In genomic region chr22:19576460-19577421, GRCh38 we compare ENCODE assay signal across 8 cellular contexts. TPM values are rescaled to one million over a fixed set of nuclear protein-coding genes. Genes with fewer than 3 reads are reported as not detected.
DNase-seq lines count a peak whose midpoint lies in the region; ATAC-seq and TF ChIP-seq lines count a peak whose summit lies in the region.

No MANE protein-coding gene starts in this region.

- no peak for TF ChIP-seq CTCF in fibroblast of mammary gland (conservative IDR thresholded peaks at IDR 0.05; ENCODE audit: control insufficient read depth, insufficient read depth, low read depth, low read length)

- DNase-seq in Caki2 (ENCODE audit: low read depth) (peak; percentile 68), LHCN-M2 (ENCODE audit: low read depth) (peak; percentile 69), fibroblast of mammary gland (ENCODE audit: low read depth) (peak; percentile 69), NCI-H187 (lab: John Stamatoyannopoulos, UW) (no peak)
- DNase-seq in activated CD4-positive, alpha-beta T cell treated with anti-CD3 and anti-CD28 coated beads, Interleukin-2, amount 50 U/mL, for 48 hours, result peak; percentile 75 to 80
- peak; percentile 18 to 33 for DNase-seq in stimulated activated CD4-positive, alpha-beta T cell treated with anti-CD3 and anti-CD28 coated beads, Interleukin-15, amount 100 ng/mL, for 1 hour (ENCODE audit: low read depth in 1 of 2, low spot score in 1 of 2)

- ATAC-seq in GM19328 (IDR thresholded peaks at IDR 0.05; ENCODE audit: unreplicated experiment) (no peak), GM18870 (IDR thresholded peaks at IDR 0.05; ENCODE audit: unreplicated experiment) (no peak)

- H3K4me3 ChIP-seq in fibroblast of mammary gland (ENCODE audit: control insufficient read depth, low read depth, low read length), result no peak overlapping the region

- in situ Hi-C loops in Caki2 (cut with HindIII; ENCODE audit: low pct_unique_long_range_greater_than_20kb, low sequenced_read_pairs), result no loop called here

RNA-seq across cellular contexts. Expression of gene CLDN5, which starts 52.5 kb away (rescaled TPM):
- total RNA-seq in Caki2 (2014; rRNA removed; shearing (Covaris generic); ENCODE audit: low replicate concordance), result not detected in 2 replicates
- 4.9 and 11.1 TPM in 2 replicates for total RNA-seq in LHCN-M2 (2014; rRNA removed)
- polyA plus RNA-seq in LHCN-M2 (2012), result 0.28 TPM

Comparison
In these comparisons a context has a peak if more than half of its experiments do, and no peak if none do; other contexts are left out.
1. DNase-seq: peak in Caki2 (single experiment), LHCN-M2 (single experiment), activated CD4-positive, alpha-beta T cell treated with anti-CD3 and anti-CD28 coated beads, Interleukin-2, amount 50 U/mL, for 48 hours (2 of 2), fibroblast of mammary gland (single experiment) and stimulated activated CD4-positive, alpha-beta T cell treated with anti-CD3 and anti-CD28 coated beads, Interleukin-15, amount 100 ng/mL, for 1 hour (2 of 2); none in NCI-H187 (0 of 2).